Comparison of ENCODE assay signal across 1 cellular context in genomic region chr12:30850684-30851083, GRCh38.
TF ChIP-seq lines count a peak whose summit lies in the region.

No MANE protein-coding gene starts in this region.

TF ChIP-seq in GM12878, 131 proteins besides CTCF, POLR2A, EP300 and RAD21:
- no peak for TF ChIP-seq FOXK2 (IDR thresholded peaks at IDR 0.05)
